ENCODE assay signal across 2 cellular contexts in genomic region chr2:236178921-236179652, GRCh38.
A peak's percentile ranks its signal among the peaks of the same experiment; 100 is the strongest.
TF ChIP-seq lines count a peak whose summit lies in the region.

No MANE protein-coding gene starts in this region.

TF ChIP-seq in IMR-90, 13 proteins besides CTCF, POLR2A, EP300 and RAD21:
- TF ChIP-seq CHD1 (IDR thresholded peaks at IDR 0.05; ENCODE audit: low read depth, low read length) (no peak), BHLHE40 (IDR thresholded peaks at IDR 0.05; ENCODE audit: low read depth, low read length) (no peak), USF2 (IDR thresholded peaks at IDR 0.05; ENCODE audit: low read depth, low read length) (no peak), CEBPB (IDR thresholded peaks at IDR 0.05; ENCODE audit: low read depth, low read length) (no peak), FOS (IDR thresholded peaks at IDR 0.05; ENCODE audit: low read depth, low read length) (no peak), NFE2L2 (IDR thresholded peaks at IDR 0.05; ENCODE audit: low read depth, low read length) (no peak), SMC3 (IDR thresholded peaks at IDR 0.05; ENCODE audit: low read depth, low read length) (no peak), MAZ (IDR thresholded peaks at IDR 0.05; ENCODE audit: borderline replicate concordance, low read depth, low read length) (no peak), MXI1 (IDR thresholded peaks at IDR 0.05; ENCODE audit: borderline replicate concordance, low read depth, low read length) (no peak), RFX5 (IDR thresholded peaks at IDR 0.05; ENCODE audit: low read depth, low read length) (no peak), RCOR1 (IDR thresholded peaks at IDR 0.05; ENCODE audit: insufficient replicate concordance, low read length) (no peak), ELK1 (IDR thresholded peaks at IDR 0.05; ENCODE audit: borderline replicate concordance, low read depth, low read length) (no peak), MAFK (IDR thresholded peaks at IDR 0.05; ENCODE audit: low read depth, low read length) (no peak)

TF ChIP-seq in H1, 55 proteins besides CTCF, POLR2A, EP300 and RAD21:
- TF ChIP-seq EZH2 (IDR thresholded peaks at IDR 0.05; ENCODE audit: low read depth, low read length, severe bottlenecking), result peak; percentile 71
- no peak for TF ChIP-seq TBP (IDR thresholded peaks at IDR 0.05; ENCODE audit: low read depth, low read length)
